In the genomic region with DNA sequence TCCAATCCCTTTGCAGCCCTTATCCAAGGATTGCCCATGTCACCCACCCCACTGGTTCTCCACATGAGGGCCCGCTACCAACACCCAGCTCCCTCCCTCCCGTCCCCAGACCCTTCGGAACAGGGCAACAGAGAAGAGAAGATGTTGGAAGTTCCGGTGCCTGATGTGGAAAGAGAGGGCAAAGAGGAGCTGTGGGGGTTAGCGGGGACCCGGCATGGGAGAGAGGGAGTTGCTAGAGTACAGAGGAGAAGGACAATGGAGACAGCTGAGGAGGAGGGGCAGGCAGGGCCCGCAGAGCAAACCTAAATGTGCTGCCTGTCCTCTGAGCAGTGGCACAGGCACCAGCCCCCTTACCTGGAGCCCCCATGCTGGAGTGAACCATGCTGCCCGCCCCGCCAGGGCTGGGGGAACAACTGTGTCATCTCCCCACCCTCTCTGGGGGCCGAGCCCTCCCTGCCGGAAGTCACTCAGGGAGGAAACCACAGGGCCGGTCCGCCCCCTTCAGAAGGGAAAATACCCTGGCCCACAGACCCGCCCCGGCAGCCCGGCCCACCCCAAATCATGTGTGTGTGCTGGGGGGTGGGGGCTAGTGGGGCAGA, we compare ENCODE assay signal across 8 cellular contexts. TPM values are rescaled to one million over a fixed set of nuclear protein-coding genes. Genes with fewer than 3 reads are reported as not detected.
DNase-seq lines count a peak whose midpoint lies in the region; ATAC-seq and TF ChIP-seq lines count a peak whose summit lies in the region.

A gene (minus strand): TSS at position 417 of the 599 bp plus-strand sequence. CDS start 35 bp downstream, at position 382.

- H4K91ac ChIP-seq in trophoblast cell (ENCODE audit: low read depth, low read length), result no peak within 1 kb of the TSS

- H3K23ac ChIP-seq in trophoblast cell (ENCODE audit: low read length), result no peak within 1 kb of the TSS

- H3K4me1 ChIP-seq in esophagus (ENCODE audit: control insufficient read depth in 2 of 2, insufficient read depth in 2 of 2, low read length in 1 of 2), result peaks cover 2 to 10% of the 10 kb centered on the region in 2 donors
- peaks cover 0 to 2% of the 10 kb centered on the region in 2 experiments for H3K4me1 ChIP-seq in trophoblast cell (ENCODE audit: control insufficient read depth in 1 of 2, insufficient read depth in 2 of 2, low read length in 2 of 2)
- peaks cover 9% of the 10 kb centered on the region for H3K4me1 ChIP-seq in upper lobe of right lung

- 11 to 15% methylated on average over 15 to 16 of the region's 16 CpGs for WGBS in esophagus, 2 donors
- WGBS in trophoblast cell (ENCODE audit: extremely low coverage, insufficient coverage, insufficient read length), result no CpG with 5 or more reads among the region's 16 CpGs

- H3K4me2 ChIP-seq in trophoblast cell (ENCODE audit: low read length), result peak within 1 kb of the TSS; percentile 53

- H3K79me1 ChIP-seq in trophoblast cell (ENCODE audit: low read length), result no peaks in the 10 kb centered on the region

- H3K9ac ChIP-seq in trophoblast cell (ENCODE audit: low read length), result no peak within 1 kb of the TSS

- H4K12ac ChIP-seq in trophoblast cell (ENCODE audit: low read depth, low read length), result no peak within 1 kb of the TSS

- intact Hi-C loops in upper lobe of right lung (cut with DNase I), result loop anchor here (10.0 kb wide), 1 partner anchor 53 kb away; no protein-coding TSS in a partner anchor

- no peak within 1 kb of the TSS for H2BK12ac ChIP-seq in trophoblast cell (ENCODE audit: low read length)

- DNase-seq in KBM-7 (peak; percentile 58), trophoblast cell (no peak), upper lobe of right lung (peak; percentile 71), NCI-H2081 (lab: John Stamatoyannopoulos, UW) (no peak)
- DNase-seq in activated CD8-positive, alpha-beta memory T cell treated with anti-CD3 and anti-CD28 coated beads for 24 hours, result peak; percentile 92

- TF ChIP-seq POLR2A in GM19099 (IDR thresholded peaks at IDR 0.05; ENCODE audit: extremely low read depth, insufficient read length, low read depth), result peak; percentile 78

- H3K79me2 ChIP-seq in trophoblast cell (ENCODE audit: control insufficient read depth, insufficient read depth, low read length, poor library complexity), result no peaks in the 10 kb centered on the region

- no peak for TF ChIP-seq CTCF in upper lobe of right lung (IDR thresholded peaks at IDR 0.05)

- H3K4ac ChIP-seq in trophoblast cell (ENCODE audit: low read depth, low read length), result no peak within 1 kb of the TSS

- H3K4me3 ChIP-seq in esophagus (ENCODE audit: low read depth in 1 of 2, low read length in 2 of 2) (peak within 1 kb of the TSS; percentile 1 to 23), trophoblast cell (ENCODE audit: low read depth, low read length) (no peak within 1 kb of the TSS), upper lobe of right lung (peak within 1 kb of the TSS; percentile 34)

- no peak within 1 kb of the TSS for H3K27ac ChIP-seq in esophagus (ENCODE audit: low read depth in 2 of 2, low read length in 1 of 2)
- H3K27ac ChIP-seq in trophoblast cell (ENCODE audit: low read depth, low read length), result no peak within 1 kb of the TSS
- H3K27ac ChIP-seq in upper lobe of right lung, result no peak within 1 kb of the TSS

- no peak within 1 kb of the TSS for H3K18ac ChIP-seq in trophoblast cell (ENCODE audit: low read length)

- no peaks in the 10 kb centered on the region for H3K9me3 ChIP-seq in esophagus (ENCODE audit: control insufficient read depth in 2 of 2, insufficient read depth in 1 of 2, low read depth in 1 of 2, low read length in 1 of 2)
- H3K9me3 ChIP-seq in trophoblast cell (ENCODE audit: insufficient read depth, low read depth, low read length), result no peaks in the 10 kb centered on the region
- no peaks in the 10 kb centered on the region for H3K9me3 ChIP-seq in upper lobe of right lung

- H2BK5ac ChIP-seq in trophoblast cell (ENCODE audit: low read depth, low read length, poor library complexity), result no peak within 1 kb of the TSS

- H3K27me3 ChIP-seq in esophagus (ENCODE audit: control insufficient read depth in 1 of 2, insufficient read depth in 2 of 2, low read length in 2 of 2) (peaks cover 0 to 4% of the 10 kb centered on the region in 2 donors), trophoblast cell (ENCODE audit: insufficient read depth, low read length) (peaks cover 7% of the 10 kb centered on the region), upper lobe of right lung (peaks cover 14% of the 10 kb centered on the region)

- no peak within 1 kb of the TSS for H4K8ac ChIP-seq in trophoblast cell (ENCODE audit: low read depth, low read length)

- in situ Hi-C loops in KBM-7 (cut with MboI; ENCODE audit: low pct_unique_long_range_greater_than_20kb, low sequenced_read_pairs), result no loop called here

- ATAC-seq in upper lobe of right lung, result peak; percentile 20
- no peak for ATAC-seq in HG03442 (IDR thresholded peaks at IDR 0.05; ENCODE audit: unreplicated experiment)

- no peak within 1 kb of the TSS for H3K14ac ChIP-seq in trophoblast cell (ENCODE audit: low read length)

- H2BK120ac ChIP-seq in trophoblast cell (ENCODE audit: insufficient read depth, low read length, poor library complexity), result no peak within 1 kb of the TSS

- no peak within 1 kb of the TSS for H2AK5ac ChIP-seq in trophoblast cell (ENCODE audit: low read length)

- no peak within 1 kb of the TSS for H2AFZ ChIP-seq in trophoblast cell (ENCODE audit: insufficient read depth, low read length, poor library complexity)

- H3K36me3 ChIP-seq in esophagus (ENCODE audit: control insufficient read depth in 2 of 2, insufficient read depth in 2 of 2, low read length in 1 of 2) (no peaks in the 10 kb centered on the region), trophoblast cell (ENCODE audit: control insufficient read depth in 1 of 2, insufficient read depth in 2 of 2, low read length in 2 of 2) (no peaks in the 10 kb centered on the region), upper lobe of right lung (no peaks in the 10 kb centered on the region)

RNA-seq across cellular contexts. Expression of the gene that starts here (rescaled TPM):
- under 1 TPM; 0.39 to 0.79 TPM for polyA plus RNA-seq in esophagus
- 2.8 and 3.3 TPM in 2 replicates for polyA plus RNA-seq in trophoblast cell (2013)
- total RNA-seq in upper lobe of right lung, result 6.1 TPM

Comparison
In these comparisons a context has a peak if more than half of its experiments do, and no peak if none do; other contexts are left out.
1. DNase-seq: peak in KBM-7 (single experiment), activated CD8-positive, alpha-beta memory T cell treated with anti-CD3 and anti-CD28 coated beads for 24 hours (single experiment) and upper lobe of right lung (single experiment); none in trophoblast cell (0 of 2) and NCI-H2081 (0 of 2).